ENCODE assay signal across 9 cellular contexts in genomic region chr12:2053675-2054070, GRCh38. TPM values are rescaled to one million over a fixed set of nuclear protein-coding genes. Genes with fewer than 3 reads are reported as not detected.
DNase-seq lines count a peak whose midpoint lies in the region; ATAC-seq, FAIRE-seq and TF ChIP-seq lines count a peak whose summit lies in the region.
"Had no signal": no experiment of that assay in that cellular context is flagged by ENCODE, and none has a peak within 500 bp of the region (broad histone marks: within the 10 kb centered on the region; RNA-seq: fewer than 3 reads in every experiment).

No MANE protein-coding gene starts in this region.

- no peak for ATAC-seq in HG02642 (IDR thresholded peaks at IDR 0.05; ENCODE audit: poor library complexity, unreplicated experiment)
- no peak for ATAC-seq in activated naive CD8-positive, alpha-beta T cell treated with anti-CD3 and anti-CD28 coated beads, Interleukin-2, amount 50 U/mL, for 24 hours
- ATAC-seq in GM19351 (IDR thresholded peaks at IDR 0.05; ENCODE audit: unreplicated experiment) = no peak

- DNase-seq in H54 (ENCODE audit: insufficient read length, low spot score) = peak; percentile 38
- DNase-seq in ascending aorta (ENCODE audit: low spot score in 2 of 2) = peak in 1 of 2 donors; percentile 74
- DNase-seq in spleen = no peak
- DNase-seq in stimulated activated CD4-positive, alpha-beta T cell treated with anti-CD3 and anti-CD28 coated beads, Interleukin-4, amount 100 ng/mL, for 4 hours = no peak
- DNase-seq in activated naive CD8-positive, alpha-beta T cell treated with anti-CD3 and anti-CD28 coated beads, Interleukin-2, amount 50 U/mL, for 24 hours = no peak
- DNase-seq: cortex of kidney had no signal

- TF ChIP-seq CTCF in ascending aorta (IDR thresholded peaks at IDR 0.05) (no peak), spleen (IDR thresholded peaks at IDR 0.05 in 8 of 11, conservative IDR thresholded peaks at IDR 0.05 in 3 of 11) (no peak)

- H3K4me3 Mint-ChIP-seq in activated naive CD8-positive, alpha-beta T cell treated with anti-CD3 and anti-CD28 coated beads, Interleukin-2, amount 50 U/mL, for 24 hours = no peak overlapping the region

- peaks cover 12 to 23% of the 10 kb centered on the region in 2 donors for H3K4me1 ChIP-seq in ascending aorta
- H3K4me1 ChIP-seq in iPS-15b (ENCODE audit: control insufficient read depth, insufficient read depth, low read length) = peaks cover 13% of the 10 kb centered on the region
- peaks cover 2 to 55% (median 19%) of the 10 kb centered on the region in 6 donors for H3K4me1 ChIP-seq in spleen

- FAIRE-seq in H54 (lab: Jason Lieb, UNC) = no peak

- TF ChIP-seq POLR2A in H54 (IDR thresholded peaks at IDR 0.05; ENCODE audit: low read depth, low read length) (no peak), spleen (IDR thresholded peaks at IDR 0.05) (no peak)

- H3K4me3 ChIP-seq in ascending aorta = peak overlapping the region; percentile 60 to 99
- peak overlapping the region; percentile 64 for H3K4me3 ChIP-seq in iPS-15b (ENCODE audit: low read depth, low read length)
- peak overlapping the region in 7 of 8 donors; percentile 36 to 75 (median 53) for H3K4me3 ChIP-seq in spleen

- H3K4me1 Mint-ChIP-seq in activated naive CD8-positive, alpha-beta T cell treated with anti-CD3 and anti-CD28 coated beads, Interleukin-2, amount 50 U/mL, for 24 hours = peaks cover 20% of the 10 kb centered on the region

- H3K36me3 Mint-ChIP-seq in activated naive CD8-positive, alpha-beta T cell treated with anti-CD3 and anti-CD28 coated beads, Interleukin-2, amount 50 U/mL, for 24 hours (ENCODE audit: low read depth) = no peaks in the 10 kb centered on the region

- no peaks in the 10 kb centered on the region for H3K9me3 Mint-ChIP-seq in activated naive CD8-positive, alpha-beta T cell treated with anti-CD3 and anti-CD28 coated beads, Interleukin-2, amount 50 U/mL, for 24 hours

- H3K27me3 Mint-ChIP-seq in activated naive CD8-positive, alpha-beta T cell treated with anti-CD3 and anti-CD28 coated beads, Interleukin-2, amount 50 U/mL, for 24 hours = peaks cover 64% of the 10 kb centered on the region

- no peaks in the 10 kb centered on the region for H3K27me3 ChIP-seq in ascending aorta
- H3K27me3 ChIP-seq in iPS-15b (ENCODE audit: control insufficient read depth, insufficient read depth, low read length) = peaks cover 58% of the 10 kb centered on the region
- H3K27me3 ChIP-seq in spleen (replicated peaks in 1 of 7) = peaks cover 0 to 68% (median 29%) of the 10 kb centered on the region in 7 donors

- H3K27ac ChIP-seq in ascending aorta (peak overlapping the region; percentile 89 to 99), spleen (peak overlapping the region in 7 of 8 donors; percentile 36 to 80 (median 72))

- H3K9me3 ChIP-seq in ascending aorta = no peaks in the 10 kb centered on the region
- no peaks in the 10 kb centered on the region for H3K9me3 ChIP-seq in iPS-15b (ENCODE audit: control insufficient read depth, insufficient read depth, low read length)
- H3K9me3 ChIP-seq in spleen = no peaks in the 10 kb centered on the region

- intact Hi-C loops in ascending aorta (cut with DNase I) = loop anchor here (2.0 to 5.0 kb wide), 3 partner anchors 109 to 529 kb away; no protein-coding TSS in a partner anchor
- intact Hi-C loops in spleen (cut with DNase I; ENCODE audit: low total_unique reads) = loop anchor here (10.0 kb wide), 2 partner anchors 231 to 531 kb away; no protein-coding TSS in a partner anchor

- no peak overlapping the region for H3K9ac ChIP-seq in iPS-15b (ENCODE audit: low read depth, low read length)

- 1 to 2% (median 1%) methylated on average over 32 to 60 of the region's 60 CpGs for WGBS in spleen, 5 donors

- H3K36me3 ChIP-seq in ascending aorta (no peaks in the 10 kb centered on the region), iPS-15b (ENCODE audit: control insufficient read depth, insufficient read depth, low read length) (no peaks in the 10 kb centered on the region), spleen (no peaks in the 10 kb centered on the region)

- no peak overlapping the region for H3K27ac Mint-ChIP-seq in activated naive CD8-positive, alpha-beta T cell treated with anti-CD3 and anti-CD28 coated beads, Interleukin-2, amount 50 U/mL, for 24 hours

RNA-seq across cellular contexts. Expression of gene CACNA1C, which starts 0.9 kb away (rescaled TPM):
- total RNA-seq in ascending aorta (102 TPM), spleen (10 to 100 TPM; 13.5 to 27.6 (median 23.5) TPM)
- polyA plus RNA-seq in spleen = 1 to 10 TPM in 2 of 3 donors, under 1 TPM in 1; 0.67 to 3.7 (median 1.5) TPM

RNA-seq across cellular contexts. Expression of gene DCP1B, which starts 49.4 kb away (rescaled TPM):
- total RNA-seq in ascending aorta (23.3 TPM), spleen (10 to 100 TPM; 11.1 to 20.8 (median 16.9) TPM)
- polyA plus RNA-seq in spleen = 1 to 10 TPM; 5.5 to 7.6 (median 6.1) TPM
